11 cellular contexts compared by ENCODE assay signal in genomic region chr11:19595840-19596751, GRCh38.
DNase-seq lines count a peak whose midpoint lies in the region; ATAC-seq, FAIRE-seq and TF ChIP-seq lines count a peak whose summit lies in the region.
"Had no signal": no experiment of that assay in that cellular context is flagged by ENCODE, and none has a peak within 500 bp of the region (broad histone marks: within the 10 kb centered on the region; RNA-seq: fewer than 3 reads in every experiment).

No MANE protein-coding gene starts in this region.

- no peaks in the 10 kb centered on the region for H3K79me2 ChIP-seq in HepG2 (ENCODE audit: insufficient read depth, low read length)

- no peaks in the 10 kb centered on the region for H3K9me3 ChIP-seq in liver (ENCODE audit: control insufficient read depth in 4 of 4, low read length in 3 of 4)
- no peaks in the 10 kb centered on the region for H3K9me3 ChIP-seq in HepG2 (ENCODE audit: low read length)
- no peaks in the 10 kb centered on the region for H3K9me3 ChIP-seq in esophagus muscularis mucosa
- H3K9me3 ChIP-seq in mucosa of rectum (ENCODE audit: control insufficient read depth in 2 of 2, low read length in 2 of 2): no peaks in the 10 kb centered on the region
- H3K9me3 ChIP-seq in aorta (ENCODE audit: control insufficient read depth, low read length): no peaks in the 10 kb centered on the region
- H3K9me3 ChIP-seq in CD8-positive, alpha-beta memory T cell (ENCODE audit: low read length): no peaks in the 10 kb centered on the region

- no TSS peak for BruUV-seq in HepG2 (replicated peaks; lab: Mats Ljungman, UMichigan)

- intact Hi-C loops in HepG2 (cut with micrococcal nuclease; ENCODE audit: unreplicated experiment) (no loop called here), esophagus muscularis mucosa (cut with DNase I) (no loop called here), aorta (cut with DNase I) (loop anchor here (2.0 to 5.0 kb wide), 4 partner anchors 76 to 117 kb away; partner anchors contain the start of gene NAV2 (in 2 of the 2))

- H3K27ac Mint-ChIP-seq in CD8-positive, alpha-beta memory T cell: no peak overlapping the region
- H3K27ac Mint-ChIP-seq: activated CD4-positive, alpha-beta memory T cell treated with anti-CD3 and anti-CD28 coated beads for 36 hours; effector memory CD8-positive, alpha-beta T cell had no signal

- H3K4me3 Mint-ChIP-seq in CD8-positive, alpha-beta memory T cell: no peak overlapping the region
- H3K4me3 Mint-ChIP-seq: activated CD4-positive, alpha-beta memory T cell treated with anti-CD3 and anti-CD28 coated beads for 36 hours; effector memory CD8-positive, alpha-beta T cell had no signal

- no peak overlapping the region for H3K4me3 ChIP-seq in liver (ENCODE audit: low read depth in 1 of 3, low read length in 3 of 3)
- no peak overlapping the region for H3K4me3 ChIP-seq in HepG2 (replicated peaks in 1 of 3; ENCODE audit: insufficient read depth in 1 of 3, low read depth in 2 of 3, low read length in 3 of 3)
- no peak overlapping the region for H3K4me3 ChIP-seq in esophagus muscularis mucosa
- no peak overlapping the region for H3K4me3 ChIP-seq in mucosa of rectum (ENCODE audit: low read length in 2 of 2)
- H3K4me3 ChIP-seq in aorta (ENCODE audit: low read length in 2 of 2): peak overlapping the region in 1 of 2 donors; percentile 8
- H3K4me3 ChIP-seq in CD8-positive, alpha-beta memory T cell (ENCODE audit: low read length): no peak overlapping the region
- no peak overlapping the region for H3K4me3 ChIP-seq in H7 (ENCODE audit: insufficient read depth, low read depth, low read length)

- DNase-seq in HepG2 (ENCODE audit: low spot score) (no peak), esophagus muscularis mucosa (ENCODE audit: extremely low spot score) (no peak), aorta (peak; percentile 89 to 93), H7 (no peak)
- no peak for DNase-seq in CD8-positive, alpha-beta memory T cell
- DNase-seq: activated CD4-positive, alpha-beta memory T cell treated with anti-CD3 and anti-CD28 coated beads for 36 hours; effector memory CD8-positive, alpha-beta T cell; NCI-H82 had no signal

- TF ChIP-seq RAD21 in liver (IDR thresholded peaks at IDR 0.05) (peak; percentile 59 to 66), HepG2 (CRISPR knock-in tag; IDR thresholded peaks at IDR 0.05) (no peak)

- peaks cover 8 to 25% of the 10 kb centered on the region in 2 donors for H3K27me3 Mint-ChIP-seq in CD8-positive, alpha-beta memory T cell

- no peaks in the 10 kb centered on the region for H3K4me1 Mint-ChIP-seq in CD8-positive, alpha-beta memory T cell

- TF ChIP-seq CTCF in liver (IDR thresholded peaks at IDR 0.05; ENCODE audit: low read depth, low read length, missing input control): no peak
- no peak for TF ChIP-seq CTCF in HepG2 (CRISPR knock-in tag; IDR thresholded peaks at IDR 0.05)
- no peak for TF ChIP-seq CTCF in esophagus muscularis mucosa (IDR thresholded peaks at IDR 0.05)

- no peaks in the 10 kb centered on the region for H3K9me3 Mint-ChIP-seq in CD8-positive, alpha-beta memory T cell
- H3K9me3 Mint-ChIP-seq: activated CD4-positive, alpha-beta memory T cell treated with anti-CD3 and anti-CD28 coated beads for 36 hours; effector memory CD8-positive, alpha-beta T cell had no signal

- ATAC-seq in HepG2 (no peak), aorta (ENCODE audit: low FRiP score) (peak; percentile 86), HG02623 (IDR thresholded peaks at IDR 0.05; ENCODE audit: unreplicated experiment) (no peak)
- ATAC-seq: effector memory CD8-positive, alpha-beta T cell had no signal

- H3K9ac ChIP-seq in liver (ENCODE audit: low read depth in 1 of 2, low read length in 2 of 2): no peak overlapping the region
- no peak overlapping the region for H3K9ac ChIP-seq in HepG2 (ENCODE audit: insufficient read depth, low read depth, low read length)
- H3K9ac ChIP-seq in mucosa of rectum (ENCODE audit: low read depth in 1 of 2, low read length in 2 of 2): no peak overlapping the region

- H3K36me3 Mint-ChIP-seq in CD8-positive, alpha-beta memory T cell: no peaks in the 10 kb centered on the region
- H3K36me3 Mint-ChIP-seq: activated CD4-positive, alpha-beta memory T cell treated with anti-CD3 and anti-CD28 coated beads for 36 hours had no signal

- FAIRE-seq in HepG2 (lab: Jason Lieb, UNC): no peak

- no peaks in the 10 kb centered on the region for H4K20me1 ChIP-seq in HepG2 (ENCODE audit: insufficient read depth, low read length)

- peak overlapping the region; percentile 10 to 56 for H3K27ac ChIP-seq in liver (ENCODE audit: low read depth in 1 of 2, low read length in 2 of 2)
- no peak overlapping the region for H3K27ac ChIP-seq in HepG2 (ENCODE audit: extremely low read length, insufficient read depth, low read length)
- peak overlapping the region; percentile 63 to 75 (median 72) for H3K27ac ChIP-seq in esophagus muscularis mucosa (replicated peaks in 1 of 4)
- H3K27ac ChIP-seq in mucosa of rectum (ENCODE audit: low read depth in 2 of 2, low read length in 2 of 2): peak overlapping the region; percentile 2 to 25
- peak overlapping the region; percentile 94 to 96 for H3K27ac ChIP-seq in aorta (ENCODE audit: low read depth in 1 of 2, low read length in 2 of 2)
- H3K27ac ChIP-seq in CD8-positive, alpha-beta memory T cell (ENCODE audit: low read depth, low read length): no peak overlapping the region

- H3K27me3 ChIP-seq in liver (ENCODE audit: control insufficient read depth in 4 of 4, insufficient read depth in 4 of 4, low read length in 3 of 4) (no peaks in the 10 kb centered on the region), HepG2 (ENCODE audit: control insufficient read depth in 1 of 2, insufficient read depth in 2 of 2, low read length in 2 of 2) (peaks cover 0 to 8% of the 10 kb centered on the region in 2 experiments; a peak in 1 of 5 replicates), esophagus muscularis mucosa (no peaks in the 10 kb centered on the region), mucosa of rectum (ENCODE audit: control insufficient read depth in 2 of 2, insufficient read depth in 2 of 2, low read length in 2 of 2) (peaks cover 0 to 2% of the 10 kb centered on the region in 2 donors), aorta (ENCODE audit: control insufficient read depth in 1 of 2, insufficient read depth in 2 of 2, low read length in 1 of 2) (no peaks in the 10 kb centered on the region), H7 (ENCODE audit: control insufficient read depth, insufficient read depth, low read length) (no peaks in the 10 kb centered on the region)
- H3K27me3 ChIP-seq in CD8-positive, alpha-beta memory T cell (ENCODE audit: insufficient read depth, low read length, poor library complexity, severe bottlenecking): no peaks in the 10 kb centered on the region

- in situ Hi-C loops in HepG2 (cut with HindIII; ENCODE audit: extremely low pct_ligation_motif_present, low pct_unique_long_range_greater_than_20kb): no loop called here

- POLR2A ChIA-PET in HepG2 (lab: Yijun Ruan, JAX): no interaction called here
- POLR2A ChIA-PET in CD8-positive, alpha-beta memory T cell (lab: Charles Lee): no interaction called here

- H3K36me3 ChIP-seq in liver (ENCODE audit: control insufficient read depth in 4 of 4, insufficient read depth in 3 of 4, low read depth in 1 of 4, low read length in 3 of 4) (no peaks in the 10 kb centered on the region), HepG2 (replicated peaks in 1 of 2; ENCODE audit: control insufficient read depth in 1 of 2, insufficient read depth in 2 of 2, low read length in 2 of 2) (no peaks in the 10 kb centered on the region), esophagus muscularis mucosa (no peaks in the 10 kb centered on the region), mucosa of rectum (ENCODE audit: control insufficient read depth in 2 of 2, insufficient read depth in 2 of 2, low read length in 2 of 2) (no peaks in the 10 kb centered on the region), aorta (ENCODE audit: control insufficient read depth in 1 of 2, insufficient read depth in 2 of 2, low read length in 1 of 2) (no peaks in the 10 kb centered on the region), H7 (replicated peaks; ENCODE audit: control insufficient read depth, insufficient read depth, low read length) (no peaks in the 10 kb centered on the region)
- no peaks in the 10 kb centered on the region for H3K36me3 ChIP-seq in CD8-positive, alpha-beta memory T cell (ENCODE audit: insufficient read depth, low read length)

- no peak overlapping the region for H3K4me2 ChIP-seq in HepG2 (ENCODE audit: low read depth, low read length)

- TF ChIP-seq EP300 in HepG2 (IDR thresholded peaks at IDR 0.05; ENCODE audit: low read depth in 2 of 2, low read length in 2 of 2): no peak
- TF ChIP-seq EP300 in HepG2 (CRISPR knock-in tag; IDR thresholded peaks at IDR 0.05; ENCODE audit: borderline replicate concordance): no peak
- TF ChIP-seq EP300 in esophagus muscularis mucosa (IDR thresholded peaks at IDR 0.05): no peak

- TF ChIP-seq POLR2A in HepG2 (IDR thresholded peaks at IDR 0.05; ENCODE audit: insufficient read depth in 1 of 2, low read depth in 2 of 2, low read length in 2 of 2): no peak
- TF ChIP-seq POLR2A in esophagus muscularis mucosa (IDR thresholded peaks at IDR 0.05; ENCODE audit: low read depth): no peak

- CTCF ChIA-PET in HepG2 (lab: Yijun Ruan, JAX; ENCODE audit: low intra/inter-chr PET ratio, low total read pairs): no interaction called here
- CTCF ChIA-PET in CD8-positive, alpha-beta memory T cell (lab: Charles Lee): interaction anchor here (1.6 kb wide), 1 partner anchor 12 kb away, joined by 3 read pairs; no protein-coding TSS in a partner anchor

- H3K4me1 ChIP-seq in liver (ENCODE audit: control insufficient read depth in 4 of 4, insufficient read depth in 4 of 4, low read length in 3 of 4) (peaks cover 6 to 21% (median 12%) of the 10 kb centered on the region in 4 donors), HepG2 (ENCODE audit: insufficient read depth, low read length) (peaks cover 4% of the 10 kb centered on the region; the same call in 1 of the 2 replicates), esophagus muscularis mucosa (peaks cover 16 to 30% (median 27%) of the 10 kb centered on the region in 4 donors), mucosa of rectum (ENCODE audit: control insufficient read depth in 2 of 2, insufficient read depth in 2 of 2, low read length in 2 of 2) (no peaks in the 10 kb centered on the region), aorta (ENCODE audit: control insufficient read depth in 1 of 2, insufficient read depth in 2 of 2, low read length in 2 of 2) (peaks cover 5 to 8% of the 10 kb centered on the region in 2 donors)
- no peaks in the 10 kb centered on the region for H3K4me1 ChIP-seq in CD8-positive, alpha-beta memory T cell (ENCODE audit: insufficient read depth, low read length)

- no peak overlapping the region for H2AFZ ChIP-seq in HepG2 (ENCODE audit: low read length)

- WGBS in liver: 45% methylated on average over 12 of the region's 12 CpGs
- WGBS in HepG2 (ENCODE audit: low lambda C conversion rate): 6% methylated on average over 9 of the region's 12 CpGs
- WGBS in esophagus muscularis mucosa: 32% methylated on average over 12 of the region's 12 CpGs
- WGBS in aorta, 2 donors: 1 to 5% methylated on average over 12 of the region's 12 CpGs

TF ChIP-seq in liver, 16 proteins besides CTCF, POLR2A, EP300 and RAD21 (continues in another document):
- TF ChIP-seq RXRA (IDR thresholded peaks at IDR 0.05) (peak; percentile 85 to 90), FOXA2 (IDR thresholded peaks at IDR 0.05) (peak; percentile 3)

Comparison
In these comparisons a context has a peak if more than half of its experiments do, and no peak if none do; other contexts are left out.
1. H3K27ac ChIP-seq: peak in liver (2 of 2), esophagus muscularis mucosa (4 of 4), mucosa of rectum (2 of 2) and aorta (2 of 2); none in HepG2 (single experiment) and CD8-positive, alpha-beta memory T cell (single experiment).
2. DNase-seq: peak in aorta (2 of 2); none in HepG2 (single experiment), esophagus muscularis mucosa (single experiment), CD8-positive, alpha-beta memory T cell (0 of 5) and H7 (single experiment).
3. intact Hi-C loops: an anchor here in aorta (2.0 to 5.0 kb wide); none called in HepG2 and esophagus muscularis mucosa.